Comparison of ENCODE assay signal across 7 cellular contexts in the genomic region with DNA sequence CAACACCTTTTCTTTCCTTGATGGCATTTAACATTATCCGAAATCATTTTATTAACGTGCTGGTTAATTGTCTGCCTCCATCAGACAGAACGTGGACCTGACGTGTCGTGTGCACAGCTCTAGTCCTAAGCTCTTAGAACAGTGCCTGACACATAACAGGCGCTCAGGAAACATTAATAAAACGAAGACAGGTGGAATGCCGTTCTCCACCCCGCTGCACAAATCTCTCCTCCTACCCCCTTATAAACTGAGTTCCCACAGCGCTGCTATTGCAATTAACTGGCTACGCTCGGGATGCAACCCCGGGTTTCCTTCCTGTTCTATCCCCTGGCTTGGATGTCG. TPM values are rescaled to one million over a fixed set of nuclear protein-coding genes. Genes with fewer than 3 reads are reported as not detected.
DNase-seq lines count a peak whose midpoint lies in the region; ATAC-seq, FAIRE-seq and TF ChIP-seq lines count a peak whose summit lies in the region.

No MANE protein-coding gene starts in this region.

- peak overlapping the region; percentile 100 for H3K27ac Mint-ChIP-seq in activated naive CD8-positive, alpha-beta T cell

- H3K79me2 ChIP-seq in HCT116 (ENCODE audit: insufficient read depth, low read length), result peaks cover 63% of the 10 kb centered on the region

- no peaks in the 10 kb centered on the region for H3K9me2 ChIP-seq in HCT116 (ENCODE audit: insufficient read depth)

- FAIRE-seq in GM12891 (lab: Jason Lieb, UNC), result peak; percentile 66

- peak; percentile 38 for ATAC-seq in HCT116

- H3K36me3 ChIP-seq in HCT116 (ENCODE audit: control insufficient read depth in 1 of 2, insufficient read depth in 2 of 2, low read length in 2 of 2) (no peaks in the 10 kb centered on the region), iPS-15b (ENCODE audit: control insufficient read depth, insufficient read depth, low read length) (no peaks in the 10 kb centered on the region), spleen (peaks cover 0 to under 1% (median 0%) of the 10 kb centered on the region in 6 donors)

- TF ChIP-seq POLR2A in GM12891 (IDR thresholded peaks at IDR 0.05; ENCODE audit: low read depth, low read length), result no peak
- TF ChIP-seq POLR2A in HCT116 (IDR thresholded peaks at IDR 0.05; ENCODE audit: borderline replicate concordance, extremely low read depth, insufficient read depth, insufficient read length), result no peak
- TF ChIP-seq POLR2A in spleen (IDR thresholded peaks at IDR 0.05), result no peak

- TF ChIP-seq RAD21 in HCT116 (IDR thresholded peaks at IDR 0.05; ENCODE audit: low read depth), result no peak

- no peaks in the 10 kb centered on the region for H3K27me3 Mint-ChIP-seq in activated naive CD8-positive, alpha-beta T cell

- no peak overlapping the region for H2AFZ ChIP-seq in HCT116 (ENCODE audit: low read depth, low read length, poor library complexity, severe bottlenecking)

- peak overlapping the region; percentile 88 to 96 for H3K4me3 ChIP-seq in HCT116 (replicated peaks in 1 of 2; ENCODE audit: low read depth in 1 of 2, low read length in 2 of 2)
- H3K4me3 ChIP-seq in iPS-15b (ENCODE audit: low read depth, low read length), result peak overlapping the region; percentile 92
- H3K4me3 ChIP-seq in spleen, result peak overlapping the region; percentile 96 to 100 (median 98)

- H3K27ac ChIP-seq in HCT116 (ENCODE audit: low read depth, low read length) (peak overlapping the region; percentile 67), spleen (peak overlapping the region; percentile 91 to 95 (median 93))

- POLR2A ChIA-PET in HCT116 (lab: Charles Lee), result no interaction called here

- H3K27me3 ChIP-seq in HCT116 (ENCODE audit: insufficient read depth, low read length) (no peaks in the 10 kb centered on the region), iPS-15b (ENCODE audit: control insufficient read depth, insufficient read depth, low read length) (no peaks in the 10 kb centered on the region), spleen (replicated peaks in 1 of 7) (no peaks in the 10 kb centered on the region)

- peak overlapping the region; percentile 90 for H3K4me2 ChIP-seq in HCT116 (ENCODE audit: low read length)

- intact Hi-C loops in HCT116 (cut with micrococcal nuclease) (no loop called here), spleen (cut with DNase I; ENCODE audit: low total_unique reads) (no loop called here)

- no peaks in the 10 kb centered on the region for H4K20me1 ChIP-seq in HCT116 (ENCODE audit: insufficient read depth)

- no peak for TF ChIP-seq CTCF in HCT116 (IDR thresholded peaks at IDR 0.05 in 2 of 3, conservative IDR thresholded peaks at IDR 0.05 in 1 of 3; ENCODE audit: borderline replicate concordance in 1 of 3, insufficient read depth in 1 of 3, low read depth in 2 of 3, low read length in 2 of 3)
- TF ChIP-seq CTCF in spleen (IDR thresholded peaks at IDR 0.05 in 8 of 11, conservative IDR thresholded peaks at IDR 0.05 in 3 of 11), result no peak

- TSS peak; percentile 58 for BruUV-seq in HCT116 (replicated peaks; lab: Mats Ljungman, UMichigan)

- H3K36me3 Mint-ChIP-seq in activated naive CD8-positive, alpha-beta T cell, result peaks cover 10% of the 10 kb centered on the region

- peak overlapping the region; percentile 93 for H3K4me3 Mint-ChIP-seq in activated naive CD8-positive, alpha-beta T cell

- peaks cover 0 to 22% of the 10 kb centered on the region in 2 experiments; a peak in 2 of 4 replicates for H3K4me1 ChIP-seq in HCT116 (ENCODE audit: control insufficient read depth in 1 of 2, insufficient read depth in 2 of 2, low read length in 2 of 2)
- H3K4me1 ChIP-seq in iPS-15b (ENCODE audit: control insufficient read depth, insufficient read depth, low read length), result no peaks in the 10 kb centered on the region
- H3K4me1 ChIP-seq in spleen, result peaks cover 9 to 62% (median 39%) of the 10 kb centered on the region in 6 donors

- no peak for DNase-seq in GM12891 (ENCODE audit: insufficient read length, low spot score)
- peak; percentile 6 for DNase-seq in HCT116 (ENCODE audit: low read depth, low spot score)
- DNase-seq in NCI-H1105 treated with DMSO at 0.1 percent for 48 hours (lab: John Stamatoyannopoulos, UW), result peak; percentile 43
- no peak for DNase-seq in spleen
- no peak for DNase-seq in stimulated activated CD4-positive, alpha-beta T cell treated with anti-CD3 and anti-CD28 coated beads, Interleukin-4, amount 100 ng/mL, for 4 hours

- H3K9me3 Mint-ChIP-seq in activated naive CD8-positive, alpha-beta T cell (ENCODE audit: low read depth), result no peaks in the 10 kb centered on the region

- RAD21 ChIA-PET in HCT116 (lab: Charles Lee; ENCODE audit: low non-redundant PET in 1 of 2, low total read pairs in 2 of 2, uncharacterized antibody in 2 of 2, unreplicated experiment in 2 of 2), result no interaction called here

- H3K9me3 ChIP-seq in HCT116 (ENCODE audit: control insufficient read depth in 1 of 2, insufficient read depth in 1 of 2, low read depth in 1 of 2, low read length in 2 of 2) (no peaks in the 10 kb centered on the region), iPS-15b (ENCODE audit: control insufficient read depth, insufficient read depth, low read length) (no peaks in the 10 kb centered on the region), spleen (no peaks in the 10 kb centered on the region)

- CTCF ChIA-PET in HCT116 (lab: Charles Lee), result interaction anchor here (1.0 kb wide), 1 partner anchor 337 kb away, joined by 3 read pairs; no protein-coding TSS in a partner anchor

- peaks cover 49% of the 10 kb centered on the region for H3K4me1 Mint-ChIP-seq in activated naive CD8-positive, alpha-beta T cell (ENCODE audit: low read depth)

- H3K9ac ChIP-seq in HCT116 (ENCODE audit: low read length) (peak overlapping the region; percentile 90), iPS-15b (ENCODE audit: low read depth, low read length) (peak overlapping the region; percentile 99)

- 0 to 2% (median 1%) methylated on average over 14 of the region's 14 CpGs for whole genome bisulfite sequencing in spleen, 5 donors

TF ChIP-seq in GM12891, 5 proteins besides CTCF, POLR2A, EP300 and RAD21:
- no peak for TF ChIP-seq PAX5 (IDR thresholded peaks at IDR 0.05; ENCODE audit: insufficient read depth, low read length, severe bottlenecking)
- no peak for TF ChIP-seq POLR2AphosphoS5 (IDR thresholded peaks at IDR 0.05; ENCODE audit: low read depth, low read length)
- TF ChIP-seq TAF1 (IDR thresholded peaks at IDR 0.05; ENCODE audit: low read depth, low read length), result no peak
- no peak for TF ChIP-seq SPI1 (IDR thresholded peaks at IDR 0.05; ENCODE audit: low read depth, low read length)
- no peak for TF ChIP-seq POU2F2 (IDR thresholded peaks at IDR 0.05; ENCODE audit: low read depth, low read length)

TF ChIP-seq in HCT116, 20 proteins besides CTCF, POLR2A, EP300 and RAD21:
- TF ChIP-seq EGR1 (IDR thresholded peaks at IDR 0.05; ENCODE audit: low read depth) (no peak), JUND (IDR thresholded peaks at IDR 0.05) (no peak), SRF (IDR thresholded peaks at IDR 0.05; ENCODE audit: low read depth) (no peak), ZNF274 (IDR thresholded peaks at IDR 0.05; ENCODE audit: low read depth, low read length) (no peak), EZH2 (IDR thresholded peaks at IDR 0.05) (no peak), EZH2phosphoT487 (IDR thresholded peaks at IDR 0.05; ENCODE audit: borderline replicate concordance) (no peak), ZBTB33 (IDR thresholded peaks at IDR 0.05; ENCODE audit: extremely low read depth, insufficient replicate concordance, low read length) (no peak), ATF3 (IDR thresholded peaks at IDR 0.05) (no peak)

RNA-seq across cellular contexts. Expression of gene FARSB, which starts 0.5 kb away (rescaled TPM):
- 34.2 TPM for polyA plus RNA-seq in GM12891 (2012; ENCODE audit: low read depth, missing spikeins)
- 50.7 TPM for total RNA-seq in HCT116 (2021; ENCODE audit: unreplicated experiment)
- polyA plus RNA-seq in HCT116 (2012), result 23.0 and 33.0 TPM in 2 replicates
- total RNA-seq in spleen, result 10 to 100 TPM in 5 of 7 donors, 1 to 10 TPM in 2; 7.8 to 17.4 (median 12.6) TPM
- 10 to 100 TPM; 12.0 to 14.1 (median 13.5) TPM for polyA plus RNA-seq in spleen

RNA-seq across cellular contexts. Expression of gene MOGAT1, which starts 16.1 kb away (rescaled TPM):
- polyA plus RNA-seq in GM12891 (2012; ENCODE audit: low read depth, missing spikeins), result not detected
- total RNA-seq in HCT116 (2021; ENCODE audit: unreplicated experiment) (0.22 TPM), spleen (not detected)
- not detected in 2 replicates for polyA plus RNA-seq in HCT116 (2012)
- under 1 TPM in 1 of 3 donors, not detected in 2; 0.06 TPM for polyA plus RNA-seq in spleen

Comparison
In these comparisons a context has a peak if more than half of its experiments do, and no peak if none do; other contexts are left out.
1. DNase-seq: peak in HCT116 (single experiment) and NCI-H1105 treated with DMSO at 0.1 percent for 48 hours (single experiment); none in GM12891 (single experiment), spleen (single experiment) and stimulated activated CD4-positive, alpha-beta T cell treated with anti-CD3 and anti-CD28 coated beads, Interleukin-4, amount 100 ng/mL, for 4 hours (0 of 2).
2. Peak in every context shown above with its lines, with median percentiles within 50 percentile points of each other: H3K4me3 ChIP-seq.